8 cellular contexts compared by ENCODE assay signal in the genomic region with DNA sequence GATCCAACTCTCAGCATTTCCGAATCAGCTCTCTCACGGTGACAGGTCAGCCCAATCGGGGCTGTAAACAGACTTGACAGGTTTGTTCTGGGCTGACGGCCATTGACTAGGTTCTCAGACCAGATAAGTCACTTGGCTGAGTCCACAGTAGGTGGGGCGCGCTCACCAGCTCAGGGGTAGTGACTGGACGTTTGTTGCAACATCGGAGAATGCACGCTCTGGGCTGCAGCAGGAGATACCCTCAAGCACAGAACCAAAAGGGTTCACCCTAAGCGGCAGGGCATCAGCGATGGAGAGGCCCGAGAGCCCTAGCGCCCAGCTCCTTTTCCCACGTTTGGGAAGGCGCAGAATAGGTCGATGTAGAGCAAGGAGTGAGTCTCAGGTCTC. TPM values are rescaled to one million over a fixed set of nuclear protein-coding genes. Genes with fewer than 3 reads are reported as not detected.
DNase-seq lines count a peak whose midpoint lies in the region; ATAC-seq and TF ChIP-seq lines count a peak whose summit lies in the region.

No MANE protein-coding gene starts in this region.

- CTCF ChIA-PET in activated CD4-positive, alpha-beta memory T cell treated with anti-CD3 and anti-CD28 coated beads, Interleukin-2, amount 10 ng/mL, durations not matched to agents 7 days and 5 days (lab: Charles Lee) = interaction anchor here (0.6 to 3.8 kb wide), 10 partner anchors 9 to 691 kb away, joined by 3 to 52 read pairs (median 4); a partner anchor contains a TSS

- H3K9me3 Mint-ChIP-seq in activated CD4-positive, alpha-beta memory T cell treated with anti-CD3 and anti-CD28 coated beads, Interleukin-2, amount 10 ng/mL, durations not matched to agents 7 days and 5 days = no peaks in the 10 kb centered on the region
- no peaks in the 10 kb centered on the region for H3K9me3 Mint-ChIP-seq in neural crest cell

- TF ChIP-seq CTCF in C4-2B (conservative IDR thresholded peaks at IDR 0.05) (peak; percentile 10; the same call in 1 of the 2 replicates), foreskin fibroblast (IDR thresholded peaks at IDR 0.05; ENCODE audit: low read depth, low read length) (no peak), neural crest cell (conservative IDR thresholded peaks at IDR 0.05) (no peak)

- H3K4me3 ChIP-seq in foreskin fibroblast (ENCODE audit: low read depth in 1 of 2, low read length in 2 of 2) = peak overlapping the region; percentile 98

- H3K4me3 Mint-ChIP-seq in activated CD4-positive, alpha-beta memory T cell treated with anti-CD3 and anti-CD28 coated beads, Interleukin-2, amount 10 ng/mL, durations not matched to agents 7 days and 5 days = peak overlapping the region; percentile 92
- peak overlapping the region; percentile 98 for H3K4me3 Mint-ChIP-seq in neural crest cell

- DNase-seq in HPDE6-E6E7 (ENCODE audit: extremely low spot score) (peak; percentile 66), foreskin fibroblast (peak; percentile 90 to 96), neural crest cell (ENCODE audit: low read depth, low spot score) (no peak), NCI-H446 (lab: John Stamatoyannopoulos, UW) (no peak)
- DNase-seq in activated CD4-positive, alpha-beta memory T cell treated with anti-CD3 and anti-CD28 coated beads, Interleukin-2, amount 10 ng/mL, durations not matched to agents 7 days and 5 days = no peak

- POLR2A ChIA-PET in activated CD4-positive, alpha-beta memory T cell treated with anti-CD3 and anti-CD28 coated beads, Interleukin-2, amount 10 ng/mL, durations not matched to agents 7 days and 5 days (lab: Charles Lee) = interaction anchor here (0.6 to 6.5 kb wide), 27 partner anchors 9 to 1553 kb away, joined by 3 to 136 read pairs (median 5); a partner anchor contains a TSS

- H3K27me3 Mint-ChIP-seq in activated CD4-positive, alpha-beta memory T cell treated with anti-CD3 and anti-CD28 coated beads, Interleukin-2, amount 10 ng/mL, durations not matched to agents 7 days and 5 days = no peaks in the 10 kb centered on the region
- peaks cover 10% of the 10 kb centered on the region for H3K27me3 Mint-ChIP-seq in neural crest cell (ENCODE audit: low read depth)

- peaks cover 21% of the 10 kb centered on the region for H3K36me3 Mint-ChIP-seq in activated CD4-positive, alpha-beta memory T cell treated with anti-CD3 and anti-CD28 coated beads, Interleukin-2, amount 10 ng/mL, durations not matched to agents 7 days and 5 days (ENCODE audit: low read depth)
- no peaks in the 10 kb centered on the region for H3K36me3 Mint-ChIP-seq in neural crest cell (ENCODE audit: low read depth)

- peak; percentile 18 for ATAC-seq in GM19351 (IDR thresholded peaks at IDR 0.05; ENCODE audit: unreplicated experiment)
- no peak for ATAC-seq in HG03095 (IDR thresholded peaks at IDR 0.05; ENCODE audit: unreplicated experiment)

- H3K27ac Mint-ChIP-seq in activated CD4-positive, alpha-beta memory T cell treated with anti-CD3 and anti-CD28 coated beads, Interleukin-2, amount 10 ng/mL, durations not matched to agents 7 days and 5 days = peak overlapping the region; percentile 93
- no peak overlapping the region for H3K27ac Mint-ChIP-seq in neural crest cell (ENCODE audit: unreplicated experiment)

- peaks cover 25% of the 10 kb centered on the region for H3K4me1 Mint-ChIP-seq in activated CD4-positive, alpha-beta memory T cell treated with anti-CD3 and anti-CD28 coated beads, Interleukin-2, amount 10 ng/mL, durations not matched to agents 7 days and 5 days
- H3K4me1 Mint-ChIP-seq in neural crest cell = peaks cover 29% of the 10 kb centered on the region

- H3K27ac ChIP-seq in C4-2B = peak overlapping the region; percentile 92

RNA-seq across cellular contexts. Expression of a gene that starts 1.8 kb away (rescaled TPM):
- total RNA-seq in activated CD4-positive, alpha-beta memory T cell treated with anti-CD3 and anti-CD28 coated beads, Interleukin-2, amount 10 ng/mL, durations not matched to agents 7 days and 5 days = under 1 TPM; 0.81 to 0.95 TPM
- total RNA-seq in neural crest cell = 0.98 and 1.1 TPM in 2 replicates

RNA-seq across cellular contexts. Expression of a gene that starts 1.9 kb away (rescaled TPM):
- 10 to 100 TPM; 88.5 to 89.2 TPM for total RNA-seq in activated CD4-positive, alpha-beta memory T cell treated with anti-CD3 and anti-CD28 coated beads, Interleukin-2, amount 10 ng/mL, durations not matched to agents 7 days and 5 days
- 52.5 and 59.8 TPM in 2 replicates for total RNA-seq in neural crest cell

RNA-seq across cellular contexts. Expression of a gene that starts 43.5 kb away (rescaled TPM):
- 10 to 100 TPM; 38.5 to 42.2 TPM for total RNA-seq in activated CD4-positive, alpha-beta memory T cell treated with anti-CD3 and anti-CD28 coated beads, Interleukin-2, amount 10 ng/mL, durations not matched to agents 7 days and 5 days
- 43.6 and 47.5 TPM in 2 replicates for total RNA-seq in neural crest cell

Comparison
In these comparisons a context has a peak if more than half of its experiments do, and no peak if none do; other contexts are left out.
1. DNase-seq: peak in HPDE6-E6E7 (single experiment) and foreskin fibroblast (2 of 2); none in activated CD4-positive, alpha-beta memory T cell treated with anti-CD3 and anti-CD28 coated beads, Interleukin-2, amount 10 ng/mL, durations not matched to agents 7 days and 5 days (single experiment), neural crest cell (single experiment) and NCI-H446 (0 of 2).